2 cellular contexts compared by ENCODE assay signal in the genomic region with DNA sequence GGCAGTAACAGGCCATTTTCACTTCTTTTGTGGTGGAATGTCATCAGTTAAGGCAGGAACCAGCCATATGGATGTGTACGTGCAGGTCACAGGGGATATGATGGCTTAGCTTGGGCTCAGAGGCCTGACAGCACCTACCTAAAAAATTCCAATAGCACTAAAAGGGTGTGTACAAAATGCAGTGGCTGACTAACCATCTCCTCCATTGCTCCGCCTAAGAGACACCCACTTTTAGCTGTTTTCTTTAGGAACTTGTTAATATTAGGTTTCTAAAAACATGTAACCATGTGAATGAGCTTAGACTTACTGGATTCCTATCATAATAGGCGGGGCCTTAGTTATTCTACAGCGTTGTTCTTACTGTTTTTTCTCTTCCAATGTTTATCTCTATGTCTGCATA.
TF ChIP-seq lines count a peak whose summit lies in the region.

No MANE protein-coding gene starts in this region.

TF ChIP-seq in K562, 482 proteins besides CTCF, POLR2A, EP300 and RAD21:
- TF ChIP-seq, protein P1, sequence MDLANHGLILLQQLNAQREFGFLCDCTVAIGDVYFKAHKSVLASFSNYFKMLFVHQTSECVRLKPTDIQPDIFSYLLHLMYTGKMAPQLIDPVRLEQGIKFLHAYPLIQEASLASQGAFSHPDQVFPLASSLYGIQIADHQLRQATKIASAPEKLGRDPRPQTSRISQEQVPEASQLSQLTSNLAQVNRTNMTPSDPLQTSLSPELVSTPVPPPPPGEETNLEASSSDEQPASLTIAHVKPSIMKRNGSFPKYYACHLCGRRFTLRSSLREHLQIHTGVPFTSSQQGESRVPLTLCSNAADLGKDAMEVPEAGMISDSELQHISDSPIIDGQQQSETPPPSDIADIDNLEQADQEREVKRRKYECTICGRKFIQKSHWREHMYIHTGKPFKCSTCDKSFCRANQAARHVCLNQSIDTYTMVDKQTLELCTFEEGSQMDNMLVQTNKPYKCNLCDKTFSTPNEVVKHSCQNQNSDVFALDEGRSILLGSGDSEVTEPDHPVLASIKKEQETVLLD (IDR thresholded peaks at IDR 0.05) = no peak
- TF ChIP-seq CSDE1 (IDR thresholded peaks at IDR 0.05) (no peak), RBFOX2 (IDR thresholded peaks at IDR 0.05; ENCODE audit: low read depth, low read length) (peak; percentile 51)

TF ChIP-seq in HepG2, 621 proteins besides CTCF, POLR2A, EP300 and RAD21:
- TF ChIP-seq, protein P2, sequence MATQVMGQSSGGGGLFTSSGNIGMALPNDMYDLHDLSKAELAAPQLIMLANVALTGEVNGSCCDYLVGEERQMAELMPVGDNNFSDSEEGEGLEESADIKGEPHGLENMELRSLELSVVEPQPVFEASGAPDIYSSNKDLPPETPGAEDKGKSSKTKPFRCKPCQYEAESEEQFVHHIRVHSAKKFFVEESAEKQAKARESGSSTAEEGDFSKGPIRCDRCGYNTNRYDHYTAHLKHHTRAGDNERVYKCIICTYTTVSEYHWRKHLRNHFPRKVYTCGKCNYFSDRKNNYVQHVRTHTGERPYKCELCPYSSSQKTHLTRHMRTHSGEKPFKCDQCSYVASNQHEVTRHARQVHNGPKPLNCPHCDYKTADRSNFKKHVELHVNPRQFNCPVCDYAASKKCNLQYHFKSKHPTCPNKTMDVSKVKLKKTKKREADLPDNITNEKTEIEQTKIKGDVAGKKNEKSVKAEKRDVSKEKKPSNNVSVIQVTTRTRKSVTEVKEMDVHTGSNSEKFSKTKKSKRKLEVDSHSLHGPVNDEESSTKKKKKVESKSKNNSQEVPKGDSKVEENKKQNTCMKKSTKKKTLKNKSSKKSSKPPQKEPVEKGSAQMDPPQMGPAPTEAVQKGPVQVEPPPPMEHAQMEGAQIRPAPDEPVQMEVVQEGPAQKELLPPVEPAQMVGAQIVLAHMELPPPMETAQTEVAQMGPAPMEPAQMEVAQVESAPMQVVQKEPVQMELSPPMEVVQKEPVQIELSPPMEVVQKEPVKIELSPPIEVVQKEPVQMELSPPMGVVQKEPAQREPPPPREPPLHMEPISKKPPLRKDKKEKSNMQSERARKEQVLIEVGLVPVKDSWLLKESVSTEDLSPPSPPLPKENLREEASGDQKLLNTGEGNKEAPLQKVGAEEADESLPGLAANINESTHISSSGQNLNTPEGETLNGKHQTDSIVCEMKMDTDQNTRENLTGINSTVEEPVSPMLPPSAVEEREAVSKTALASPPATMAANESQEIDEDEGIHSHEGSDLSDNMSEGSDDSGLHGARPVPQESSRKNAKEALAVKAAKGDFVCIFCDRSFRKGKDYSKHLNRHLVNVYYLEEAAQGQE (IDR thresholded peaks at IDR 0.05; ENCODE audit: borderline replicate concordance in 1 of 2, low read depth in 1 of 2, low read length in 2 of 2) = no peak
- TF ChIP-seq NPAS2 (CRISPR knock-in tag; IDR thresholded peaks at IDR 0.05; ENCODE audit: borderline replicate concordance) (no peak), MIER2 (CRISPR knock-in tag; IDR thresholded peaks at IDR 0.05) (no peak), HOXA3 (CRISPR knock-in tag; IDR thresholded peaks at IDR 0.05) (no peak), ZNF564 (CRISPR knock-in tag; IDR thresholded peaks at IDR 0.05) (no peak), HMGA1 (CRISPR knock-in tag; conservative IDR thresholded peaks at IDR 0.05) (no peak), CC2D1A (CRISPR knock-in tag; IDR thresholded peaks at IDR 0.05) (no peak), PHF20 (CRISPR knock-in tag; IDR thresholded peaks at IDR 0.05) (no peak), ZNF747 (CRISPR knock-in tag; IDR thresholded peaks at IDR 0.05; ENCODE audit: borderline replicate concordance) (no peak)
- TF ChIP-seq, protein P3, sequence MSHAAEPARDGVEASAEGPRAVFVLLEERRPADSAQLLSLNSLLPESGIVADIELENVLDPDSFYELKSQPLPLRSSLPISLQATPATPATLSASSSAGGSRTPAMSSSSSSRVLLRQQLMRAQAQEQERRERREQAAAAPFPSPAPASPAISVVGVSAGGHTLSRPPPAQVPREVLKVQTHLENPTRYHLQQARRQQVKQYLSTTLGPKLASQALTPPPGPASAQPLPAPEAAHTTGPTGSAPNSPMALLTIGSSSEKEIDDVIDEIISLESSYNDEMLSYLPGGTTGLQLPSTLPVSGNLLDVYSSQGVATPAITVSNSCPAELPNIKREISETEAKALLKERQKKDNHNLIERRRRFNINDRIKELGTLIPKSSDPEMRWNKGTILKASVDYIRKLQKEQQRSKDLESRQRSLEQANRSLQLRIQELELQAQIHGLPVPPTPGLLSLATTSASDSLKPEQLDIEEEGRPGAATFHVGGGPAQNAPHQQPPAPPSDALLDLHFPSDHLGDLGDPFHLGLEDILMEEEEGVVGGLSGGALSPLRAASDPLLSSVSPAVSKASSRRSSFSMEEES (CRISPR knock-in tag; IDR thresholded peaks at IDR 0.05) = no peak
- TF ChIP-seq, protein P4, sequence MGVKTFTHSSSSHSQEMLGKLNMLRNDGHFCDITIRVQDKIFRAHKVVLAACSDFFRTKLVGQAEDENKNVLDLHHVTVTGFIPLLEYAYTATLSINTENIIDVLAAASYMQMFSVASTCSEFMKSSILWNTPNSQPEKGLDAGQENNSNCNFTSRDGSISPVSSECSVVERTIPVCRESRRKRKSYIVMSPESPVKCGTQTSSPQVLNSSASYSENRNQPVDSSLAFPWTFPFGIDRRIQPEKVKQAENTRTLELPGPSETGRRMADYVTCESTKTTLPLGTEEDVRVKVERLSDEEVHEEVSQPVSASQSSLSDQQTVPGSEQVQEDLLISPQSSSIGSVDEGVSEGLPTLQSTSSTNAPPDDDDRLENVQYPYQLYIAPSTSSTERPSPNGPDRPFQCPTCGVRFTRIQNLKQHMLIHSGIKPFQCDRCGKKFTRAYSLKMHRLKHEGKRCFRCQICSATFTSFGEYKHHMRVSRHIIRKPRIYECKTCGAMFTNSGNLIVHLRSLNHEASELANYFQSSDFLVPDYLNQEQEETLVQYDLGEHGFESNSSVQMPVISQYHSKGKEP (CRISPR knock-in tag; IDR thresholded peaks at IDR 0.05) = no peak
- TF ChIP-seq, protein P5, sequence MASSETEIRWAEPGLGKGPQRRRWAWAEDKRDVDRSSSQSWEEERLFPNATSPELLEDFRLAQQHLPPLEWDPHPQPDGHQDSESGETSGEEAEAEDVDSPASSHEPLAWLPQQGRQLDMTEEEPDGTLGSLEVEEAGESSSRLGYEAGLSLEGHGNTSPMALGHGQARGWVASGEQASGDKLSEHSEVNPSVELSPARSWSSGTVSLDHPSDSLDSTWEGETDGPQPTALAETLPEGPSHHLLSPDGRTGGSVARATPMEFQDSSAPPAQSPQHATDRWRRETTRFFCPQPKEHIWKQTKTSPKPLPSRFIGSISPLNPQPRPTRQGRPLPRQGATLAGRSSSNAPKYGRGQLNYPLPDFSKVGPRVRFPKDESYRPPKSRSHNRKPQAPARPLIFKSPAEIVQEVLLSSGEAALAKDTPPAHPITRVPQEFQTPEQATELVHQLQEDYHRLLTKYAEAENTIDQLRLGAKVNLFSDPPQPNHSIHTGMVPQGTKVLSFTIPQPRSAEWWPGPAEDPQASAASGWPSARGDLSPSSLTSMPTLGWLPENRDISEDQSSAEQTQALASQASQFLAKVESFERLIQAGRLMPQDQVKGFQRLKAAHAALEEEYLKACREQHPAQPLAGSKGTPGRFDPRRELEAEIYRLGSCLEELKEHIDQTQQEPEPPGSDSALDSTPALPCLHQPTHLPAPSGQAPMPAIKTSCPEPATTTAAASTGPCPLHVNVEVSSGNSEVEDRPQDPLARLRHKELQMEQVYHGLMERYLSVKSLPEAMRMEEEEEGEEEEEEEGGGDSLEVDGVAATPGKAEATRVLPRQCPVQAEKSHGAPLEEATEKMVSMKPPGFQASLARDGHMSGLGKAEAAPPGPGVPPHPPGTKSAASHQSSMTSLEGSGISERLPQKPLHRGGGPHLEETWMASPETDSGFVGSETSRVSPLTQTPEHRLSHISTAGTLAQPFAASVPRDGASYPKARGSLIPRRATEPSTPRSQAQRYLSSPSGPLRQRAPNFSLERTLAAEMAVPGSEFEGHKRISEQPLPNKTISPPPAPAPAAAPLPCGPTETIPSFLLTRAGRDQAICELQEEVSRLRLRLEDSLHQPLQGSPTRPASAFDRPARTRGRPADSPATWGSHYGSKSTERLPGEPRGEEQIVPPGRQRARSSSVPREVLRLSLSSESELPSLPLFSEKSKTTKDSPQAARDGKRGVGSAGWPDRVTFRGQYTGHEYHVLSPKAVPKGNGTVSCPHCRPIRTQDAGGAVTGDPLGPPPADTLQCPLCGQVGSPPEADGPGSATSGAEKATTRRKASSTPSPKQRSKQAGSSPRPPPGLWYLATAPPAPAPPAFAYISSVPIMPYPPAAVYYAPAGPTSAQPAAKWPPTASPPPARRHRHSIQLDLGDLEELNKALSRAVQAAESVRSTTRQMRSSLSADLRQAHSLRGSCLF (CRISPR knock-in tag; IDR thresholded peaks at IDR 0.05; ENCODE audit: borderline replicate concordance) = no peak
- TF ChIP-seq, protein P6, sequence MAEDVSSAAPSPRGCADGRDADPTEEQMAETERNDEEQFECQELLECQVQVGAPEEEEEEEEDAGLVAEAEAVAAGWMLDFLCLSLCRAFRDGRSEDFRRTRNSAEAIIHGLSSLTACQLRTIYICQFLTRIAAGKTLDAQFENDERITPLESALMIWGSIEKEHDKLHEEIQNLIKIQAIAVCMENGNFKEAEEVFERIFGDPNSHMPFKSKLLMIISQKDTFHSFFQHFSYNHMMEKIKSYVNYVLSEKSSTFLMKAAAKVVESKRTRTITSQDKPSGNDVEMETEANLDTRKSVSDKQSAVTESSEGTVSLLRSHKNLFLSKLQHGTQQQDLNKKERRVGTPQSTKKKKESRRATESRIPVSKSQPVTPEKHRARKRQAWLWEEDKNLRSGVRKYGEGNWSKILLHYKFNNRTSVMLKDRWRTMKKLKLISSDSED (CRISPR knock-in tag; IDR thresholded peaks at IDR 0.05) = no peak
- TF ChIP-seq, protein P7, sequence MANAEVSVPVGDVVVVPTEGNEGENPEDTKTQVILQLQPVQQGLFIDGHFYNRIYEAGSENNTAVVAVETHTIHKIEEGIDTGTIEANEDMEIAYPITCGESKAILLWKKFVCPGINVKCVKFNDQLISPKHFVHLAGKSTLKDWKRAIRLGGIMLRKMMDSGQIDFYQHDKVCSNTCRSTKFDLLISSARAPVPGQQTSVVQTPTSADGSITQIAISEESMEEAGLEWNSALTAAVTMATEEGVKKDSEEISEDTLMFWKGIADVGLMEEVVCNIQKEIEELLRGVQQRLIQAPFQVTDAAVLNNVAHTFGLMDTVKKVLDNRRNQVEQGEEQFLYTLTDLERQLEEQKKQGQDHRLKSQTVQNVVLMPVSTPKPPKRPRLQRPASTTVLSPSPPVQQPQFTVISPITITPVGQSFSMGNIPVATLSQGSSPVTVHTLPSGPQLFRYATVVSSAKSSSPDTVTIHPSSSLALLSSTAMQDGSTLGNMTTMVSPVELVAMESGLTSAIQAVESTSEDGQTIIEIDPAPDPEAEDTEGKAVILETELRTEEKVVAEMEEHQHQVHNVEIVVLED (CRISPR knock-in tag; IDR thresholded peaks at IDR 0.05; ENCODE audit: borderline replicate concordance) = no peak
- TF ChIP-seq, protein P8, sequence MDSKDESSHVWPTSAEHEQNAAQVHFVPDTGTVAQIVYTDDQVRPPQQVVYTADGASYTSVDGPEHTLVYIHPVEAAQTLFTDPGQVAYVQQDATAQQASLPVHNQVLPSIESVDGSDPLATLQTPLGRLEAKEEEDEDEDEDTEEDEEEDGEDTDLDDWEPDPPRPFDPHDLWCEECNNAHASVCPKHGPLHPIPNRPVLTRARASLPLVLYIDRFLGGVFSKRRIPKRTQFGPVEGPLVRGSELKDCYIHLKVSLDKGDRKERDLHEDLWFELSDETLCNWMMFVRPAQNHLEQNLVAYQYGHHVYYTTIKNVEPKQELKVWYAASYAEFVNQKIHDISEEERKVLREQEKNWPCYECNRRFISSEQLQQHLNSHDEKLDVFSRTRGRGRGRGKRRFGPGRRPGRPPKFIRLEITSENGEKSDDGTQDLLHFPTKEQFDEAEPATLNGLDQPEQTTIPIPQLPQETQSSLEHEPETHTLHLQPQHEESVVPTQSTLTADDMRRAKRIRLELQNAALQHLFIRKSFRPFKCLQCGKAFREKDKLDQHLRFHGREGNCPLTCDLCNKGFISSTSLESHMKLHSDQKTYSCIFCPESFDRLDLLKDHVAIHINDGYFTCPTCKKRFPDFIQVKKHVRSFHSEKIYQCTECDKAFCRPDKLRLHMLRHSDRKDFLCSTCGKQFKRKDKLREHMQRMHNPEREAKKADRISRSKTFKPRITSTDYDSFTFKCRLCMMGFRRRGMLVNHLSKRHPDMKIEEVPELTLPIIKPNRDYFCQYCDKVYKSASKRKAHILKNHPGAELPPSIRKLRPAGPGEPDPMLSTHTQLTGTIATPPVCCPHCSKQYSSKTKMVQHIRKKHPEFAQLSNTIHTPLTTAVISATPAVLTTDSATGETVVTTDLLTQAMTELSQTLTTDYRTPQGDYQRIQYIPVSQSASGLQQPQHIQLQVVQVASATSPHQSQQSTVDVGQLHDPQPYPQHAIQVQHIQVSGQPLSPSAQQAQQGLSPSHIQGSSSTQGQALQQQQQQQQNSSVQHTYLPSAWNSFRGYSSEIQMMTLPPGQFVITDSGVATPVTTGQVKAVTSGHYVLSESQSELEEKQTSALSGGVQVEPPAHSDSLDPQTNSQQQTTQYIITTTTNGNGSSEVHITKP (CRISPR knock-in tag; IDR thresholded peaks at IDR 0.05; ENCODE audit: low read depth) = no peak
- TF ChIP-seq, protein P9, sequence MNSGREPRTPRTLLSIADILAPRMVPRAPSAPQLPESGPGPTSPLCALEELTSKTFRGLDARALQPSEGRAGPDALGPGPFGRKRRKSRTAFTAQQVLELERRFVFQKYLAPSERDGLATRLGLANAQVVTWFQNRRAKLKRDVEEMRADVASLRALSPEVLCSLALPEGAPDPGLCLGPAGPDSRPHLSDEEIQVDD (CRISPR knock-in tag; IDR thresholded peaks at IDR 0.05; ENCODE audit: borderline replicate concordance) = no peak
